Comparison of ENCODE assay signal across 9 cellular contexts in genomic region chr16:49183911-49184310, GRCh38.
DNase-seq lines count a peak whose midpoint lies in the region; ATAC-seq and TF ChIP-seq lines count a peak whose summit lies in the region.
"Had no signal": no experiment of that assay in that cellular context is flagged by ENCODE, and none has a peak within 500 bp of the region (broad histone marks: within the 10 kb centered on the region; RNA-seq: fewer than 3 reads in every experiment).

No MANE protein-coding gene starts in this region.

- TF ChIP-seq EP300 in stomach (IDR thresholded peaks at IDR 0.05): no peak

- 18 to 27% (median 23%) methylated on average over 5 of the region's 5 CpGs for WGBS in stomach, 5 donors

- H3K4me1 ChIP-seq in BE2C (no peaks in the 10 kb centered on the region), stomach (peaks cover 0 to 8% (median 0%) of the 10 kb centered on the region in 4 donors)

- TF ChIP-seq CTCF in BE2C (IDR thresholded peaks at IDR 0.05; ENCODE audit: low read depth, low read length) (peak; percentile 46), GM12873 (IDR thresholded peaks at IDR 0.05; ENCODE audit: insufficient read depth, low read depth, low read length, missing control alignments) (peak; percentile 70), epithelial cell of esophagus (IDR thresholded peaks at IDR 0.05; ENCODE audit: insufficient read depth, low read depth, low read length, missing control alignments) (peak; percentile 59), stomach (IDR thresholded peaks at IDR 0.05) (no peak)

- H3K4me3 ChIP-seq in BE2C (ENCODE audit: low read depth, low read length) (no peak overlapping the region), epithelial cell of esophagus (ENCODE audit: low read length) (no peak overlapping the region), stomach (no peak overlapping the region)

- DNase-seq in BE2C (peak; percentile 31), NCI-H2107 (lab: John Stamatoyannopoulos, UW) (peak; percentile 2), epithelial cell of esophagus (ENCODE audit: low read depth) (peak; percentile 54), stomach (no peak), NCI-H1048 (lab: John Stamatoyannopoulos, UW) (no peak), NCI-H187 (lab: John Stamatoyannopoulos, UW) (no peak)
- DNase-seq: activated T-cell treated with anti-CD3 and anti-CD28 coated beads, Interleukin-2, amount 50 U/mL, for 48 hours had no signal

- no peaks in the 10 kb centered on the region for H3K27me3 ChIP-seq in BE2C
- peaks cover 0 to 7% (median 0%) of the 10 kb centered on the region in 3 donors for H3K27me3 ChIP-seq in stomach

- H3K9me3 ChIP-seq in BE2C (no peaks in the 10 kb centered on the region), stomach (peaks cover 0 to 7% (median 4%) of the 10 kb centered on the region in 4 donors)

- intact Hi-C loops in stomach (cut with DNase I; ENCODE audit: low total_unique reads): no loop called here

- H3K36me3 ChIP-seq in BE2C (no peaks in the 10 kb centered on the region), stomach (no peaks in the 10 kb centered on the region)

- H3K27ac ChIP-seq in stomach: no peak overlapping the region

- no peak for ATAC-seq in GM18520 (IDR thresholded peaks at IDR 0.05; ENCODE audit: unreplicated experiment)

- TF ChIP-seq POLR2A in stomach (IDR thresholded peaks at IDR 0.05): no peak

Comparison
In these comparisons a context has a peak if more than half of its experiments do, and no peak if none do; other contexts are left out.
1. DNase-seq: peak in BE2C (single experiment), NCI-H2107 (single experiment) and epithelial cell of esophagus (single experiment); none in stomach (single experiment), NCI-H1048 (single experiment) and NCI-H187 (0 of 2).
2. CTCF ChIP-seq: peak in BE2C (single experiment), GM12873 (single experiment) and epithelial cell of esophagus (single experiment); none in stomach (0 of 7).